ENCODE assay signal across 12 cellular contexts in genomic region chr9:4855861-4856260, GRCh38.
DNase-seq lines count a peak whose midpoint lies in the region; TF ChIP-seq lines count a peak whose summit lies in the region.
"Had no signal": no experiment of that assay in that cellular context is flagged by ENCODE, and none has a peak within 500 bp of the region (broad histone marks: within the 10 kb centered on the region; RNA-seq: fewer than 3 reads in every experiment).

No MANE protein-coding gene starts in this region.

- BruUV-seq in PC-9 (replicated peaks; lab: Mats Ljungman, UMichigan), result no TSS peak

- H3K4me3 ChIP-seq in AG10803 (ENCODE audit: low read length) (no peak overlapping the region), SK-N-SH (ENCODE audit: low read depth in 2 of 2, low read length in 1 of 2) (no peak overlapping the region), epithelial cell of esophagus (ENCODE audit: low read length) (no peak overlapping the region), osteoblast (ENCODE audit: insufficient read depth, low read length) (no peak overlapping the region), PC-9 (no peak overlapping the region)
- no peak overlapping the region for H3K4me3 ChIP-seq in effector memory CD4-positive, alpha-beta T cell (ENCODE audit: insufficient read depth, low read depth, low read length, poor library complexity, severe bottlenecking)
- H3K4me3 ChIP-seq: cardiac muscle cell, spleen had no signal

- H4K20me1 ChIP-seq in SK-N-SH (ENCODE audit: insufficient read depth) (no peaks in the 10 kb centered on the region), osteoblast (ENCODE audit: insufficient read depth, low read length) (no peaks in the 10 kb centered on the region), PC-9 (ENCODE audit: insufficient read depth) (no peaks in the 10 kb centered on the region)

- peaks cover 0 to 24% of the 10 kb centered on the region in 2 experiments; a peak in 2 of 4 replicates for H3K4me1 ChIP-seq in SK-N-SH (ENCODE audit: control insufficient read depth in 1 of 2, insufficient read depth in 2 of 2, low read depth in 1 of 2, low read length in 1 of 2)
- H3K4me1 ChIP-seq in osteoblast (ENCODE audit: insufficient read depth, low read length), result peaks cover 19% of the 10 kb centered on the region
- no peaks in the 10 kb centered on the region for H3K4me1 ChIP-seq in effector memory CD4-positive, alpha-beta T cell (ENCODE audit: control insufficient read depth, insufficient read depth, low read length, poor library complexity, severe bottlenecking)
- no peaks in the 10 kb centered on the region for H3K4me1 ChIP-seq in PC-9 (replicated peaks; ENCODE audit: insufficient read depth)

- DNase-seq in AG10803 (ENCODE audit: low read depth) (peak; percentile 67), SK-N-SH (peak; percentile 76), epithelial cell of esophagus (ENCODE audit: low read depth) (peak; percentile 64), osteoblast (ENCODE audit: insufficient read length, low spot score, missing footprints) (peak; percentile 92), D341Med (ENCODE audit: low spot score) (no peak), PC-9 (no peak), NCI-H2196 treated with DMSO at 0.1 percent for 48 hours (lab: John Stamatoyannopoulos, UW; ENCODE audit: unreplicated experiment) (no peak)
- DNase-seq in effector memory CD4-positive, alpha-beta T cell, result no peak
- DNase-seq: midbrain, NCI-H1105, spleen had no signal

- no peak overlapping the region for H3K4me2 ChIP-seq in SK-N-SH
- no peak overlapping the region for H3K4me2 ChIP-seq in osteoblast (ENCODE audit: insufficient read depth, low read length)
- H3K4me2 ChIP-seq in PC-9, result no peak overlapping the region

- H3K9ac ChIP-seq in SK-N-SH, result no peak overlapping the region

- H3F3A ChIP-seq in SK-N-SH (replicated peaks; ENCODE audit: insufficient read depth), result no peaks in the 10 kb centered on the region
- H3F3A ChIP-seq in PC-9 (ENCODE audit: insufficient read depth, low read depth), result no peaks in the 10 kb centered on the region

- H3K27ac ChIP-seq in SK-N-SH (ENCODE audit: low read depth in 2 of 2, low read length in 1 of 2), result peak overlapping the region in 1 of 2 experiments; percentile 93; a peak in 2 of 4 replicates
- H3K27ac ChIP-seq in osteoblast (ENCODE audit: low read depth, low read length), result peak overlapping the region; percentile 41
- no peak overlapping the region for H3K27ac ChIP-seq in effector memory CD4-positive, alpha-beta T cell (ENCODE audit: insufficient read depth, low read length, poor library complexity, severe bottlenecking)
- H3K27ac ChIP-seq in PC-9, result no peak overlapping the region
- H3K27ac ChIP-seq: cardiac muscle cell had no signal

- H3K9me2 ChIP-seq in SK-N-SH, result no peaks in the 10 kb centered on the region
- no peaks in the 10 kb centered on the region for H3K9me2 ChIP-seq in PC-9 (ENCODE audit: insufficient read depth)

- peaks cover 14 to 29% of the 10 kb centered on the region in 2 experiments for H3K36me3 ChIP-seq in SK-N-SH (replicated peaks in 1 of 2; ENCODE audit: control insufficient read depth in 1 of 2, insufficient read depth in 2 of 2, low read length in 1 of 2)
- H3K36me3 ChIP-seq in osteoblast (ENCODE audit: insufficient read depth, low read length), result peaks cover 3% of the 10 kb centered on the region
- H3K36me3 ChIP-seq in effector memory CD4-positive, alpha-beta T cell (ENCODE audit: control insufficient read depth, insufficient read depth, low read length), result peaks cover 22% of the 10 kb centered on the region
- no peaks in the 10 kb centered on the region for H3K36me3 ChIP-seq in PC-9 (ENCODE audit: low read depth)
- H3K36me3 ChIP-seq: cardiac muscle cell had no signal

- no peak overlapping the region for H2AFZ ChIP-seq in SK-N-SH (ENCODE audit: low read depth)
- H2AFZ ChIP-seq in osteoblast (ENCODE audit: low read length), result peak overlapping the region; percentile 33
- no peak overlapping the region for H2AFZ ChIP-seq in PC-9

- H3K27me3 ChIP-seq in SK-N-SH (ENCODE audit: insufficient read depth) (no peaks in the 10 kb centered on the region), osteoblast (ENCODE audit: insufficient read depth, low read length) (no peaks in the 10 kb centered on the region), PC-9 (ENCODE audit: insufficient read depth, low read depth) (no peaks in the 10 kb centered on the region)
- no peaks in the 10 kb centered on the region for H3K27me3 ChIP-seq in effector memory CD4-positive, alpha-beta T cell (replicated peaks; ENCODE audit: control insufficient read depth, insufficient read depth, low read length, poor library complexity, severe bottlenecking)
- H3K27me3 ChIP-seq: cardiac muscle cell, spleen had no signal

- H3K79me2 ChIP-seq in SK-N-SH (ENCODE audit: insufficient read depth) (no peaks in the 10 kb centered on the region), osteoblast (ENCODE audit: insufficient read depth, low read length) (no peaks in the 10 kb centered on the region), PC-9 (ENCODE audit: low read depth) (no peaks in the 10 kb centered on the region)

- peak; percentile 29; the same call in 1 of the 2 replicates for TF ChIP-seq RAD21 in SK-N-SH (IDR thresholded peaks at IDR 0.05; ENCODE audit: low read length)

- intact Hi-C loops in PC-9 (cut with micrococcal nuclease; ENCODE audit: unreplicated experiment), result no loop called here

- WGBS in SK-N-SH (ENCODE audit: low lambda C conversion rate), result 73% methylated on average over 3 of the region's 3 CpGs

- TF ChIP-seq CTCF in AG10803 (conservative IDR thresholded peaks at IDR 0.05; ENCODE audit: low read length), result no peak
- no peak for TF ChIP-seq CTCF in SK-N-SH (IDR thresholded peaks at IDR 0.05)
- TF ChIP-seq CTCF in epithelial cell of esophagus (IDR thresholded peaks at IDR 0.05; ENCODE audit: insufficient read depth, low read depth, low read length, missing control alignments), result no peak
- no peak for TF ChIP-seq CTCF in osteoblast (IDR thresholded peaks at IDR 0.05; ENCODE audit: extremely low read depth, low read depth, low read length)
- TF ChIP-seq CTCF in PC-9 (conservative IDR thresholded peaks at IDR 0.05), result no peak

- TF ChIP-seq EP300 in SK-N-SH (IDR thresholded peaks at IDR 0.05; ENCODE audit: borderline replicate concordance in 1 of 2, low read depth in 1 of 2, low read length in 1 of 2), result peak in 1 of 2 experiments; percentile 81; a peak in 2 of 4 replicates

- CTCF ChIA-PET in SK-N-SH (lab: Yijun Ruan, JAX) (interaction anchor here (1.1 to 2.4 kb wide), 5 partner anchors 15 to 96 kb away, joined by 3 to 8 read pairs (median 3); no protein-coding TSS in a partner anchor), PC-9 (lab: Charles Lee) (no interaction called here)

- POLR2A ChIA-PET in SK-N-SH (lab: Yijun Ruan, JAX) (interaction anchor here (0.6 kb wide), 1 partner anchor 102 kb away, joined by 3 read pairs; no protein-coding TSS in a partner anchor), PC-9 (lab: Charles Lee; ENCODE audit: unreplicated experiment) (no interaction called here)

- no peaks in the 10 kb centered on the region for H3K9me3 ChIP-seq in SK-N-SH
- no peaks in the 10 kb centered on the region for H3K9me3 ChIP-seq in osteoblast (ENCODE audit: low read depth, low read length)
- H3K9me3 ChIP-seq in effector memory CD4-positive, alpha-beta T cell (ENCODE audit: control insufficient read depth, low read length), result no peaks in the 10 kb centered on the region
- H3K9me3 ChIP-seq in PC-9 (ENCODE audit: insufficient read depth, low read depth), result no peaks in the 10 kb centered on the region
- H3K9me3 ChIP-seq: spleen had no signal

TF ChIP-seq in SK-N-SH, 30 proteins besides CTCF, POLR2A, EP300 and RAD21 (continues in another document):
- no peak for TF ChIP-seq ZBTB33 (IDR thresholded peaks at IDR 0.05; ENCODE audit: borderline replicate concordance, low read depth)
- peak; percentile 64; the same call in 1 of the 2 replicates for TF ChIP-seq FOXJ3 (CRISPR knock-in tag; IDR thresholded peaks at IDR 0.05)
- TF ChIP-seq, protein P1, sequence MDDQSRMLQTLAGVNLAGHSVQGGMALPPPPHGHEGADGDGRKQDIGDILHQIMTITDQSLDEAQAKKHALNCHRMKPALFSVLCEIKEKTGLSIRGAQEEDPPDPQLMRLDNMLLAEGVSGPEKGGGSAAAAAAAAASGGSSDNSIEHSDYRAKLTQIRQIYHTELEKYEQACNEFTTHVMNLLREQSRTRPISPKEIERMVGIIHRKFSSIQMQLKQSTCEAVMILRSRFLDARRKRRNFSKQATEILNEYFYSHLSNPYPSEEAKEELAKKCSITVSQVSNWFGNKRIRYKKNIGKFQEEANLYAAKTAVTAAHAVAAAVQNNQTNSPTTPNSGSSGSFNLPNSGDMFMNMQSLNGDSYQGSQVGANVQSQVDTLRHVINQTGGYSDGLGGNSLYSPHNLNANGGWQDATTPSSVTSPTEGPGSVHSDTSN (IDR thresholded peaks at IDR 0.05), result no peak
- no peak for TF ChIP-seq POLR2AphosphoS5 (IDR thresholded peaks at IDR 0.05; ENCODE audit: low read depth, low read length)
- peak; percentile 60 for TF ChIP-seq CHD2 (IDR thresholded peaks at IDR 0.05; ENCODE audit: low read length, partially characterized antibody)
- peak; percentile 54; the same call in 1 of the 2 replicates for TF ChIP-seq GATA2 (CRISPR knock-in tag; IDR thresholded peaks at IDR 0.05)
- no peak for TF ChIP-seq USF2 (IDR thresholded peaks at IDR 0.05; ENCODE audit: borderline replicate concordance, low read depth, low read length)
- no peak for TF ChIP-seq NRF1 (IDR thresholded peaks at IDR 0.05; ENCODE audit: low read depth, low read length)

Comparison
In these comparisons a context has a peak if more than half of its experiments do, and no peak if none do; other contexts are left out.
1. DNase-seq: peak in AG10803 (single experiment), SK-N-SH (single experiment), epithelial cell of esophagus (single experiment) and osteoblast (single experiment); none in D341Med (single experiment), effector memory CD4-positive, alpha-beta T cell (0 of 3), PC-9 (0 of 2) and NCI-H2196 treated with DMSO at 0.1 percent for 48 hours (single experiment).